ENCODE assay signal across 15 cellular contexts in the genomic region with DNA sequence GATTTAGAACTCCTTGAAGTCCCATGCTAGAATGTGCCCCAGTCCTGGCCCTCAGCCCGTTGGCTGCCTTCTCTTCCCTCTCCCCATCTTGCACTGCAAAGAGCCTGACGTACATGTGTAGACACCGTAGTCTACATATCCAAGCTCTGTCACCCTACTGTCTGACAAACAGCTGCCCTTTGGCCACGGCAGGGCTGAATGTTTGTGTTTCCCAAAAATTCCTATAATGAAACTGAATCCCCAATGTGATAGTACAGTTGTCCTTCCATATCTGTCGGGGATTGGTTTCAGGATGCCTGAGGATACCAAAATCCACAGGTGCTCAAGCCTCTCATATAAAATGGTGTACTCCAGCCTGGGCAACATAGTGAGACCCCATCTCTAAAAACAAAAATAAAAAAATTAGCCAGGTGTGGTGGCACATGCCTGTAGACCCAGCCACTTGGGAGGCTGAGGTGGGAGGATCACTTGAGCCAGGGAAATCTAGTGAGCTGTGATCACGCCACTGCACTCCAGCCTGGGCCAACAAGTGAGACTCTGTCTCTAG. TPM values are rescaled to one million over a fixed set of nuclear protein-coding genes. Genes with fewer than 3 reads are reported as not detected.
A peak's percentile ranks its signal among the peaks of the same experiment; 100 is the strongest.
DNase-seq lines count a peak whose midpoint lies in the region; ATAC-seq and TF ChIP-seq lines count a peak whose summit lies in the region.
"Had no signal": no experiment of that assay in that cellular context is flagged by ENCODE, and none has a peak within 500 bp of the region (broad histone marks: within the 10 kb centered on the region; RNA-seq: fewer than 3 reads in every experiment).

No MANE protein-coding gene starts in this region.

- H3K4me3 Mint-ChIP-seq in WTC11, result no peak overlapping the region
- H3K4me3 Mint-ChIP-seq in activated naive CD4-positive, alpha-beta T cell treated with anti-CD3 and anti-CD28 coated beads for 36 hours, result no peak overlapping the region
- H3K4me3 Mint-ChIP-seq: CD4-positive, CD25-positive, alpha-beta regulatory T cell had no signal

- DNase-seq in WTC11 (ENCODE audit: low spot score), result no peak
- peak; percentile 63 for DNase-seq in myocyte (ENCODE audit: low read depth)
- no peak for DNase-seq in activated naive CD4-positive, alpha-beta T cell treated with anti-CD3 and anti-CD28 coated beads for 36 hours
- no peak for DNase-seq in NCI-H1092 treated with DMSO at 0.1 percent for 48 hours (lab: John Stamatoyannopoulos, UW)
- DNase-seq in left cardiac atrium, result no peak
- DNase-seq: AML-193; CD4-positive, CD25-positive, alpha-beta regulatory T cell; DMS53; GF-D8; KBM-7 had no signal

- ATAC-seq in WTC11 (no peak), left cardiac atrium (no peak)

- H3K36me3 Mint-ChIP-seq in WTC11, result no peaks in the 10 kb centered on the region
- H3K36me3 Mint-ChIP-seq in activated naive CD4-positive, alpha-beta T cell treated with anti-CD3 and anti-CD28 coated beads for 36 hours (ENCODE audit: low read depth), result no peaks in the 10 kb centered on the region

- no peaks in the 10 kb centered on the region for H3K27me3 Mint-ChIP-seq in WTC11 (ENCODE audit: low read depth)
- no peaks in the 10 kb centered on the region for H3K27me3 Mint-ChIP-seq in activated naive CD4-positive, alpha-beta T cell treated with anti-CD3 and anti-CD28 coated beads for 36 hours (ENCODE audit: low read depth)
- H3K27me3 Mint-ChIP-seq: CD4-positive, CD25-positive, alpha-beta regulatory T cell had no signal

- H3K27ac Mint-ChIP-seq in WTC11, result no peak overlapping the region
- no peak overlapping the region for H3K27ac Mint-ChIP-seq in activated naive CD4-positive, alpha-beta T cell treated with anti-CD3 and anti-CD28 coated beads for 36 hours

- H3K9me3 ChIP-seq in HEK293 (ENCODE audit: control insufficient read depth, insufficient read depth, low read depth, low read length) (no peaks in the 10 kb centered on the region), skeletal muscle tissue (ENCODE audit: control insufficient read depth in 3 of 3, low read length in 3 of 3) (no peaks in the 10 kb centered on the region)
- H3K9me3 ChIP-seq: BLaER1, HAP-1 had no signal

- H3K36me3 ChIP-seq in HEK293 (ENCODE audit: control insufficient read depth in 2 of 2, insufficient read depth in 1 of 2, low read length in 2 of 2) (peaks cover 0 to 7% of the 10 kb centered on the region in 2 experiments; a peak in 1 of 3 replicates), skeletal muscle tissue (ENCODE audit: control insufficient read depth in 3 of 3, insufficient read depth in 3 of 3, low read length in 3 of 3) (peaks cover 9 to 13% (median 11%) of the 10 kb centered on the region in 3 donors)

- H3K4me1 ChIP-seq in HEK293 (ENCODE audit: control insufficient read depth, insufficient read depth, low read length) (0 out of 2 replicates have a peak, but pooled peaks cover 3% of the 10 kb centered on the region), skeletal muscle tissue (ENCODE audit: control insufficient read depth in 3 of 3, insufficient read depth in 3 of 3, low read length in 3 of 3) (peaks cover 11 to 46% (median 13%) of the 10 kb centered on the region in 3 donors)

- POLR2A ChIA-PET in HEK293 (lab: Yijun Ruan, JAX), result no interaction called here
- POLR2A ChIA-PET in WTC11 (lab: Charles Lee), result no interaction called here

- no peak for TF ChIP-seq CTCF in HEK293 (tag by site-specific recombination; IDR thresholded peaks at IDR 0.05)
- TF ChIP-seq CTCF in WTC11 (IDR thresholded peaks at IDR 0.05), result no peak

- H3K4me1 Mint-ChIP-seq in WTC11, result 0 out of 2 replicates have a peak, but pooled peaks cover 2% of the 10 kb centered on the region
- no peaks in the 10 kb centered on the region for H3K4me1 Mint-ChIP-seq in activated naive CD4-positive, alpha-beta T cell treated with anti-CD3 and anti-CD28 coated beads for 36 hours (ENCODE audit: low read depth)
- H3K4me1 Mint-ChIP-seq: CD4-positive, CD25-positive, alpha-beta regulatory T cell had no signal

- H3K4me3 ChIP-seq in HEK293 (ENCODE audit: low read depth, low read length), result no peak overlapping the region
- H3K4me3 ChIP-seq in skeletal muscle tissue (ENCODE audit: low read length in 3 of 3), result no peak overlapping the region
- H3K4me3 ChIP-seq: BLaER1, HAP-1 had no signal

- CTCF ChIA-PET in HEK293 (lab: Yijun Ruan, JAX) (no interaction called here), WTC11 (lab: Charles Lee) (no interaction called here)
- CTCF ChIA-PET in activated naive CD4-positive, alpha-beta T cell treated with anti-CD3 and anti-CD28 coated beads for 36 hours (lab: Charles Lee), result interaction anchor here (0.6 kb wide), 1 partner anchor 66 kb away, joined by 6 read pairs; no protein-coding TSS in a partner anchor

- no peaks in the 10 kb centered on the region for H3K9me3 Mint-ChIP-seq in WTC11
- H3K9me3 Mint-ChIP-seq in activated naive CD4-positive, alpha-beta T cell treated with anti-CD3 and anti-CD28 coated beads for 36 hours, result no peaks in the 10 kb centered on the region

- intact Hi-C loops in activated naive CD4-positive, alpha-beta T cell treated with anti-CD3 and anti-CD28 coated beads for 36 hours (cut with micrococcal nuclease), result no loop called here
- intact Hi-C loops in left cardiac atrium (cut with DNase I), result no loop called here

- no peak overlapping the region for H3K27ac ChIP-seq in HEK293 (ENCODE audit: extremely low read depth, low read depth, low read length)
- peak overlapping the region; percentile 81 for H3K27ac ChIP-seq in skeletal muscle tissue (ENCODE audit: low read depth, low read length)
- H3K27ac ChIP-seq: BLaER1, HL-60 had no signal

- H3K9ac ChIP-seq in skeletal muscle tissue (ENCODE audit: low read depth in 1 of 3, low read length in 3 of 3), result no peak overlapping the region
- H3K9ac ChIP-seq: BLaER1 had no signal

- no peaks in the 10 kb centered on the region for H3K27me3 ChIP-seq in skeletal muscle tissue (ENCODE audit: control insufficient read depth in 3 of 3, insufficient read depth in 3 of 3, low read length in 3 of 3)
- H3K27me3 ChIP-seq: BLaER1 had no signal

TF ChIP-seq in HEK293, 187 proteins besides CTCF, POLR2A, EP300 and RAD21:
- TF ChIP-seq ZNF335 (tag by site-specific recombination; conservative IDR thresholded peaks at IDR 0.05), result no peak
- no peak for TF ChIP-seq ZNF16 (tag by site-specific recombination; IDR thresholded peaks at IDR 0.05; ENCODE audit: low read depth)
- TF ChIP-seq SCRT2 (tag by site-specific recombination; IDR thresholded peaks at IDR 0.05), result no peak
- peak; percentile 94 for TF ChIP-seq ZNF121 (tag by site-specific recombination; IDR thresholded peaks at IDR 0.05)

TF ChIP-seq in WTC11, 78 proteins besides CTCF, POLR2A, EP300 and RAD21:
- TF ChIP-seq ZNF121 (CRISPR knock-in tag; IDR thresholded peaks at IDR 0.05), result peak; percentile 31; the same call in 1 of the 2 replicates
- no peak for TF ChIP-seq ZNF396 (CRISPR knock-in tag; IDR thresholded peaks at IDR 0.05; ENCODE audit: borderline replicate concordance)

RNA-seq across cellular contexts. Expression of a gene that starts 12.3 kb away (rescaled TPM):
- total RNA-seq in WTC11 (2021), result 35.4 to 37.8 TPM (median 37.4 TPM) in 3 replicates
- 15.2 and 17.2 TPM in 2 replicates for total RNA-seq in myocyte
- polyA plus RNA-seq in myocyte (2012), result 25.8 TPM
- total RNA-seq in skeletal muscle tissue, result 14.6 TPM
- total RNA-seq in activated naive CD4-positive, alpha-beta T cell treated with anti-CD3 and anti-CD28 coated beads for 36 hours, result 10 to 100 TPM; 23.6 to 25.4 TPM
- total RNA-seq in left cardiac atrium, result 10 to 100 TPM; 18.1 to 20.5 TPM

RNA-seq across cellular contexts. Expression of a gene that starts 32.6 kb away (rescaled TPM):
- total RNA-seq in WTC11 (2021), result 10.2 to 14.5 TPM (median 11.2 TPM) in 3 replicates
- total RNA-seq in myocyte, result 5.1 and 5.3 TPM in 2 replicates
- polyA plus RNA-seq in myocyte (2012), result 4.1 TPM
- 2.6 TPM for total RNA-seq in skeletal muscle tissue
- total RNA-seq in activated naive CD4-positive, alpha-beta T cell treated with anti-CD3 and anti-CD28 coated beads for 36 hours, result 1 to 10 TPM; 7.8 TPM
- total RNA-seq in left cardiac atrium, result 1 to 10 TPM; 5.8 to 8.3 TPM

RNA-seq across cellular contexts. Expression of a gene that starts 53.4 kb away (rescaled TPM):
- total RNA-seq in WTC11 (2021), result 30.4 to 35.8 TPM (median 33.0 TPM) in 3 replicates
- 166 and 178 TPM in 2 replicates for total RNA-seq in myocyte
- polyA plus RNA-seq in myocyte (2012), result 179 TPM
- total RNA-seq in skeletal muscle tissue, result 31.3 TPM
- 100 to 1,000 TPM; 106 to 107 TPM for total RNA-seq in activated naive CD4-positive, alpha-beta T cell treated with anti-CD3 and anti-CD28 coated beads for 36 hours
- 100 to 1,000 TPM; 127 to 157 TPM for total RNA-seq in left cardiac atrium
